Comparison of ENCODE assay signal across 7 cellular contexts in genomic region chr3:160755776-160756304, GRCh38. TPM values are rescaled to one million over a fixed set of nuclear protein-coding genes. Genes with fewer than 3 reads are reported as not detected.
A peak's percentile ranks its signal among the peaks of the same experiment; 100 is the strongest.
DNase-seq lines count a peak whose midpoint lies in the region; FAIRE-seq and TF ChIP-seq lines count a peak whose summit lies in the region.

Gene PPM1L (plus strand): TSS chr3:160756231.

- H3K36me3 ChIP-seq in smooth muscle cell (ENCODE audit: low read depth) = no peaks in the 10 kb centered on the region

- no peaks in the 10 kb centered on the region for H3K9me3 ChIP-seq in smooth muscle cell (replicated peaks; ENCODE audit: low read depth)

- 0% methylated on average over 26 of the region's 64 CpGs for WGBS in smooth muscle cell (ENCODE audit: low lambda C conversion rate)

- in situ Hi-C loops in T47D (cut with HindIII; ENCODE audit: low pct_unique_long_range_greater_than_20kb, low sequenced_read_pairs) = no loop called here

- no peaks in the 10 kb centered on the region for H3F3A ChIP-seq in smooth muscle cell (ENCODE audit: low read depth)

- peak; percentile 54 for DNase-seq in GM10248 (ENCODE audit: extremely low spot score)
- peak; percentile 23 for DNase-seq in H54 (ENCODE audit: insufficient read length, low spot score)
- no peak for DNase-seq in LNCaP clone FGC (ENCODE audit: low read depth)
- DNase-seq in UCSD-AML1 (lab: John Stamatoyannopoulos, UW; ENCODE audit: unreplicated experiment) = peak; percentile 66
- peak; percentile 28 to 64 for DNase-seq in T47D (ENCODE audit: low read depth in 1 of 2, low spot score in 1 of 2)
- peak; percentile 39 for DNase-seq in iPS-NIHi7 (ENCODE audit: extremely low spot score)
- DNase-seq in smooth muscle cell (lab: John Stamatoyannopoulos, UW; ENCODE audit: unreplicated experiment) = peak; percentile 31

- H3K79me2 ChIP-seq in smooth muscle cell (ENCODE audit: low read depth) = no peaks in the 10 kb centered on the region

- H3K4me1 ChIP-seq in smooth muscle cell (ENCODE audit: low read depth) = peaks cover 10% of the 10 kb centered on the region

- 0 out of 2 replicates have a peak, but pooled peaks have one; percentile 7 for TF ChIP-seq POLR2A in H54 (IDR thresholded peaks at IDR 0.05; ENCODE audit: low read depth, low read length)

- peak within 1 kb of the TSS; percentile 90 for H3K4me2 ChIP-seq in smooth muscle cell

- CTCF ChIA-PET in GM10248 (lab: Yijun Ruan, JAX) = interaction anchor here (1.0 to 2.6 kb wide), 5 partner anchors 9 to 186 kb away, joined by 3 to 7 read pairs (median 3); no protein-coding TSS in a partner anchor

- H2AFZ ChIP-seq in smooth muscle cell (ENCODE audit: low read depth) = peak within 1 kb of the TSS; percentile 90

- TF ChIP-seq CTCF in GM10248 (IDR thresholded peaks at IDR 0.05; ENCODE audit: control extremely low read depth, extremely low read depth, low read depth, missing control alignments) (no peak), LNCaP clone FGC (IDR thresholded peaks at IDR 0.05; ENCODE audit: control insufficient read depth, extremely low read depth, insufficient read depth) (no peak), smooth muscle cell (IDR thresholded peaks at IDR 0.05; ENCODE audit: borderline replicate concordance, insufficient read depth, poor library complexity, severe bottlenecking) (no peak)

- peak within 1 kb of the TSS; percentile 14 for H3K9ac ChIP-seq in smooth muscle cell (ENCODE audit: low read depth)

- no peak for FAIRE-seq in H54 (lab: Jason Lieb, UNC)

- H3K27ac ChIP-seq in smooth muscle cell (ENCODE audit: low read depth) = peak within 1 kb of the TSS; percentile 47

- POLR2A ChIA-PET in GM10248 (lab: Yijun Ruan, JAX) = no interaction called here

- H3K4me3 ChIP-seq in LNCaP clone FGC (ENCODE audit: low read depth, low read length) (peak within 1 kb of the TSS; percentile 58), smooth muscle cell (peak within 1 kb of the TSS; percentile 61)

- no peaks in the 10 kb centered on the region for H4K20me1 ChIP-seq in smooth muscle cell (ENCODE audit: low read depth)

- peaks cover 54% of the 10 kb centered on the region for H3K27me3 ChIP-seq in smooth muscle cell (ENCODE audit: low read depth)

RNA-seq across cellular contexts. Expression of gene PPM1L, which starts in this region (rescaled TPM):
- total RNA-seq in smooth muscle cell = 1.9 and 2.2 TPM in 2 replicates
- polyA plus RNA-seq in smooth muscle cell = 0.14 and 1.2 TPM in 2 replicates
